22 cellular contexts compared by ENCODE assay signal in the genomic region with DNA sequence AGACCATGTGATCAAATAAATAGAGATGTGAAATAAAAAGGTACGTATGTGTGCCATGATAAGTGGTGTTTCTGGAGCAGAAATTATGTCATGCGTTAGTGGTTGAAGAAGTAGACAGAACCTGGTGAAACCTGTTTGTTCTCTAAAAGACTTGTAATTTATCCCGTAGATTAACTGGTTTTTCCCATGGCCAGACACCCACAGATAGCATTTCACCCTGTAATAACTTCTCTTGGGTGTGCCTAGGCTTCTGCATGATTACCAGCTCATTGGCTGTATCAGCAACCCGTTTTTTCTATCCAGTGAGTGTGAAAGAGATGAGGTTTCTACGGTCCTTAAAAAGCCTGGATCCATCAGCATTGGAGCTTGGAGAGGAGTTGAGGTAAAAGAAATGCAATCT.
"Had no signal": no experiment of that assay in that cellular context is flagged by ENCODE, and none has a peak within 500 bp of the region (broad histone marks: within the 10 kb centered on the region; RNA-seq: fewer than 3 reads in every experiment).

No MANE protein-coding gene starts in this region.

- ATAC-seq: activated CD8-positive, alpha-beta T cell treated with anti-CD3 and anti-CD28 coated beads for 36 hours; activated naive CD8-positive, alpha-beta T cell treated with anti-CD3 and anti-CD28 coated beads, Interleukin-2, amount 50 U/mL, for 24 hours had no signal

- DNase-seq: activated B cell treated with CpG ODN at 0.5 μM for 24 hours; activated CD4-positive, alpha-beta memory T cell treated with anti-CD3 and anti-CD28 coated beads for 36 hours; activated CD4-positive, alpha-beta T cell treated with anti-CD3 and anti-CD28 coated beads for 4 hours; activated CD4-positive, alpha-beta T cell treated with anti-CD3 and anti-CD28 coated beads, Interleukin-2, amount 10 ng/mL, durations not matched to agents 24 days and 14 days; activated CD4-positive, alpha-beta T cell treated with anti-CD3 and anti-CD28 coated beads, Interleukin-2, amount 50 U/mL, for 1 hour; activated CD4-positive, alpha-beta T cell treated with anti-CD3 and anti-CD28 coated beads, Interleukin-2, amount 50 U/mL, for 4 hours; activated CD4-positive, CD25-positive, alpha-beta regulatory T cell treated with anti-CD3 and anti-CD28 coated beads, Interleukin-2, amount 50 U/mL, for 72 hours; activated CD8-positive, alpha-beta memory T cell treated with anti-CD3 and anti-CD28 coated beads, Interleukin-2, amount 50 U/mL, for 48 hours; activated CD8-positive, alpha-beta T cell treated with anti-CD3 and anti-CD28 coated beads for 36 hours; activated effector memory CD4-positive, alpha-beta T cell treated with Interleukin-2 at 50 U/mL for 16 hours; activated gamma-delta T cell; activated naive CD4-positive, alpha-beta T cell treated with anti-CD3 and anti-CD28 coated beads, Interleukin-2, amount 10 ng/mL, durations not matched to agents 7 days and 5 days; activated naive CD4-positive, alpha-beta T cell treated with Interleukin-2 at 50 U/mL for 16 hours; activated naive CD8-positive, alpha-beta T cell treated with anti-CD3 and anti-CD28 coated beads, Interleukin-2, amount 10 ng/mL, durations not matched to agents 7 days and 5 days; activated naive CD8-positive, alpha-beta T cell treated with anti-CD3 and anti-CD28 coated beads, Interleukin-2, amount 50 U/mL, for 24 hours; activated T-cell treated with anti-CD3 and anti-CD28 coated beads, Interleukin-2, amount 50 U/mL, for 24 hours; activated T-cell treated with anti-CD3 and anti-CD28 coated beads, Interleukin-2, amount 50 U/mL, for 48 hours; amygdala; anterior cingulate cortex; caudate nucleus; T-helper 2 cell; T-helper 9 cell had no signal
